In the genomic region with DNA sequence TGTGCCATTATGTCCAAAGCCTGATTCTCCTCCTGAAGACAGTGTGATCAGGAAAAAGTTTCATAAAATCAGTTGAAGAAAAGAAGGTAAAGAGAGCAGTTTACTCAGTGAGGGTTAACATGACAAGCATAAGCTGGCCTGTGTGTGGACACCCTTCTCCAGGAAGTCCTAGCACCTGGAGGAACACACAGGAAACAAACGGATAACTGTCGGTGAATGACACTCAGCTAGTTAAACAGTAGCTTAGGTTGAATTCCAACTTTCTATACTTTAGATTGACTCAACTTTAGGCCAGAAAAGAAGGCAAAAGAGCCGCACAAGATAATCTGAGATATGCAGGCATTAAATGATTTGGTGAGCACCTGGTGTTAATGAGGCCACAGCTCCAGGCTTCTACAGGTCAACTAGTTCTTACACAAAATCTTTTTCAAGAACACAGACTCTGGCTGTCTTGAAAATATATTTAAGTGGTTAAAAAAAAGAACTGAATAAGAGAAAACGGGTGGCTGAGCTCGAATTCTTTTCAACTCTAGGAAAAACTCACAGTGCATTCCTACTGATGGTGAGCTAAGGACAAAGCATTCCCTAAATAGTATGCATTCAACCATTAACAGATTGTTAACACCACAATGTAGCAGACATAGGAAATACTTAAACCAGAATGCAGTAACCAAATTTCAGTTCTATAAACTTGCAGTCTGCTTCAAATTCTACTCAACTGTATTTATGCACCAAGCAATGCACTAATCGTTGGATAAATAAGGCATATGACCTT, we compare ENCODE assay signal across 22 cellular contexts. TPM values are rescaled to one million over a fixed set of nuclear protein-coding genes. Genes with fewer than 3 reads are reported as not detected.
DNase-seq lines count a peak whose midpoint lies in the region; ATAC-seq and TF ChIP-seq lines count a peak whose summit lies in the region.
"Had no signal": no experiment of that assay in that cellular context is flagged by ENCODE, and none has a peak within 500 bp of the region (broad histone marks: within the 10 kb centered on the region; RNA-seq: fewer than 3 reads in every experiment).

No MANE protein-coding gene starts in this region.

- peak overlapping the region; percentile 73 for H2BK120ac ChIP-seq in mesendoderm (ENCODE audit: low read depth, low read length)

- WGBS in hepatocyte (ENCODE audit: low lambda C conversion rate, missing lambda C conversion rate) = 37% methylated on average over 6 of the region's 6 CpGs
- no CpG with 5 or more reads among the region's 6 CpGs for WGBS in mesendoderm (ENCODE audit: extremely low coverage, insufficient coverage, low lambda C conversion rate)

- H3K79me2 ChIP-seq in hepatocyte = no peaks in the 10 kb centered on the region
- H3K79me2 ChIP-seq in mesendoderm (ENCODE audit: control insufficient read depth, insufficient read depth, low read length) = no peaks in the 10 kb centered on the region

- no peaks in the 10 kb centered on the region for H4K20me1 ChIP-seq in hepatocyte (ENCODE audit: insufficient read depth, poor library complexity, severe bottlenecking)
- H4K20me1 ChIP-seq: BLaER1 treated with 17β-estradiol and CSF1 and Interleukin-3, amounts not matched to agents 10 nM and 100 nM had no signal

- no peak overlapping the region for H2BK15ac ChIP-seq in mesendoderm (replicated peaks; ENCODE audit: low read depth)

- peaks cover 30% of the 10 kb centered on the region for H3K9me3 Mint-ChIP-seq in WTC11
- H3K9me3 Mint-ChIP-seq in activated T-helper 1 cell treated with anti-CD3 and anti-CD28 coated beads, Interleukin-12 subunit alpha, Interleukin-12 subunit beta, Interleukin-2, Interleukin-4 antibody, amounts not matched to agents 30 ng/mL and 10 ng/mL and 1 ng/mL, durations not matched to agents 14 hours and 24 hours and 36 hours = no peaks in the 10 kb centered on the region
- H3K9me3 Mint-ChIP-seq: activated naive CD4-positive, alpha-beta T cell treated with anti-CD3 and anti-CD28 coated beads, Interleukin-2, amount 10 ng/mL, durations not matched to agents 7 days and 5 days; naive B cell; stimulated activated naive B cell treated with anti-CD40 and anti-IgM and Interleukin-4, amounts not matched to agents 10 μg/mL and 1 μg/mL and 100 μg/mL, for 72 hours had no signal

- intact Hi-C loops in activated T-helper 1 cell treated with anti-CD3 and anti-CD28 coated beads, Interleukin-12 subunit alpha, Interleukin-12 subunit beta, Interleukin-2, Interleukin-4 antibody, amounts not matched to agents 30 ng/mL and 10 ng/mL and 1 ng/mL, durations not matched to agents 14 hours and 24 hours and 36 hours (cut with micrococcal nuclease) = no loop called here

- H3K4me1 ChIP-seq in hepatocyte (ENCODE audit: insufficient read depth) (peaks cover 23% of the 10 kb centered on the region), mesendoderm (ENCODE audit: control insufficient read depth, low read depth, low read length) (no peaks in the 10 kb centered on the region)
- H3K4me1 ChIP-seq: BLaER1 treated with 17β-estradiol and CSF1 and Interleukin-3, amounts not matched to agents 10 nM and 100 nM had no signal

- H3K9ac ChIP-seq in mesendoderm (ENCODE audit: low read length) = no peak overlapping the region
- H3K9ac ChIP-seq: BLaER1 treated with 17β-estradiol and CSF1 and Interleukin-3, amounts not matched to agents 10 nM and 100 nM had no signal

- POLR2A ChIA-PET in WTC11 (lab: Charles Lee) = no interaction called here

- H4K5ac ChIP-seq in mesendoderm (ENCODE audit: low read length) = no peak overlapping the region

- peak overlapping the region; percentile 99 for H3K27ac Mint-ChIP-seq in WTC11
- H3K27ac Mint-ChIP-seq in activated T-helper 1 cell treated with anti-CD3 and anti-CD28 coated beads, Interleukin-12 subunit alpha, Interleukin-12 subunit beta, Interleukin-2, Interleukin-4 antibody, amounts not matched to agents 30 ng/mL and 10 ng/mL and 1 ng/mL, durations not matched to agents 14 hours and 24 hours and 36 hours = no peak overlapping the region
- H3K27ac Mint-ChIP-seq: activated naive CD4-positive, alpha-beta T cell treated with anti-CD3 and anti-CD28 coated beads, Interleukin-2, amount 10 ng/mL, durations not matched to agents 7 days and 5 days; naive B cell; stimulated activated naive B cell treated with anti-CD40 and anti-IgM and Interleukin-4, amounts not matched to agents 10 μg/mL and 1 μg/mL and 100 μg/mL, for 72 hours had no signal

- no peaks in the 10 kb centered on the region for H3K79me1 ChIP-seq in mesendoderm (ENCODE audit: low read length)

- H3K4me1 Mint-ChIP-seq in WTC11 = peaks cover 41% of the 10 kb centered on the region
- no peaks in the 10 kb centered on the region for H3K4me1 Mint-ChIP-seq in activated T-helper 1 cell treated with anti-CD3 and anti-CD28 coated beads, Interleukin-12 subunit alpha, Interleukin-12 subunit beta, Interleukin-2, Interleukin-4 antibody, amounts not matched to agents 30 ng/mL and 10 ng/mL and 1 ng/mL, durations not matched to agents 14 hours and 24 hours and 36 hours (ENCODE audit: low read depth)
- H3K4me1 Mint-ChIP-seq: activated naive CD4-positive, alpha-beta T cell treated with anti-CD3 and anti-CD28 coated beads, Interleukin-2, amount 10 ng/mL, durations not matched to agents 7 days and 5 days; naive B cell; stimulated activated naive B cell treated with anti-CD40 and anti-IgM and Interleukin-4, amounts not matched to agents 10 μg/mL and 1 μg/mL and 100 μg/mL, for 72 hours had no signal

- H3K4me3 ChIP-seq in hepatocyte = no peak overlapping the region
- H3K4me3 ChIP-seq in mesendoderm (ENCODE audit: low read length) = no peak overlapping the region
- H3K4me3 ChIP-seq: BLaER1 treated with 17β-estradiol and CSF1 and Interleukin-3, amounts not matched to agents 10 nM and 100 nM had no signal

- H3K4me2 ChIP-seq in hepatocyte = peak overlapping the region; percentile 30
- no peak overlapping the region for H3K4me2 ChIP-seq in mesendoderm (ENCODE audit: low read length)
- H3K4me2 ChIP-seq: BLaER1 treated with 17β-estradiol and CSF1 and Interleukin-3, amounts not matched to agents 10 nM and 100 nM had no signal

- TF ChIP-seq CTCF in WTC11 (IDR thresholded peaks at IDR 0.05) (no peak), hepatocyte (IDR thresholded peaks at IDR 0.05; ENCODE audit: poor library complexity) (no peak)

- H2AFZ ChIP-seq in hepatocyte = no peak overlapping the region

- H3K36me3 ChIP-seq in hepatocyte (replicated peaks; ENCODE audit: insufficient read depth, low read depth) = no peaks in the 10 kb centered on the region
- no peaks in the 10 kb centered on the region for H3K36me3 ChIP-seq in mesendoderm (ENCODE audit: control insufficient read depth, insufficient read depth, low read length)
- H3K36me3 ChIP-seq: BLaER1 treated with 17β-estradiol and CSF1 and Interleukin-3, amounts not matched to agents 10 nM and 100 nM had no signal

- peak overlapping the region; percentile 8; the same call in 1 of the 2 replicates for H3K4me3 Mint-ChIP-seq in WTC11
- no peak overlapping the region for H3K4me3 Mint-ChIP-seq in activated T-helper 1 cell treated with anti-CD3 and anti-CD28 coated beads, Interleukin-12 subunit alpha, Interleukin-12 subunit beta, Interleukin-2, Interleukin-4 antibody, amounts not matched to agents 30 ng/mL and 10 ng/mL and 1 ng/mL, durations not matched to agents 14 hours and 24 hours and 36 hours
- H3K4me3 Mint-ChIP-seq: activated naive CD4-positive, alpha-beta T cell treated with anti-CD3 and anti-CD28 coated beads, Interleukin-2, amount 10 ng/mL, durations not matched to agents 7 days and 5 days; brain; naive B cell; stimulated activated naive B cell treated with anti-CD40 and anti-IgM and Interleukin-4, amounts not matched to agents 10 μg/mL and 1 μg/mL and 100 μg/mL, for 72 hours had no signal

- CTCF ChIA-PET in WTC11 (lab: Charles Lee) = interaction anchor here (1.6 kb wide), 1 partner anchor 178 kb away, joined by 5 read pairs; no protein-coding TSS in a partner anchor

- peak overlapping the region; percentile 75 for H3K18ac ChIP-seq in mesendoderm (ENCODE audit: low read length)

- no peaks in the 10 kb centered on the region for H3K9me2 ChIP-seq in hepatocyte (replicated peaks; ENCODE audit: insufficient read depth)

- no peak for DNase-seq in WTC11 (ENCODE audit: low spot score)
- DNase-seq in hepatocyte (ENCODE audit: low spot score) = peak; percentile 54
- peak; percentile 91 for DNase-seq in mesendoderm
- no peak for DNase-seq in activated T-helper 1 cell treated with anti-CD3 and anti-CD28 coated beads, Interleukin-12 subunit alpha, Interleukin-12 subunit beta, Interleukin-2, Interleukin-4 antibody, amounts not matched to agents 30 ng/mL and 10 ng/mL and 1 ng/mL, durations not matched to agents 14 hours and 24 hours and 36 hours (ENCODE audit: low spot score)
- DNase-seq in GF-D8 (lab: John Stamatoyannopoulos, UW) = no peak
- no peak for DNase-seq in substantia nigra (lab: John Stamatoyannopoulos, UW)
- DNase-seq: activated naive CD4-positive, alpha-beta T cell treated with anti-CD3 and anti-CD28 coated beads, Interleukin-2, amount 10 ng/mL, durations not matched to agents 7 days and 5 days; dermis blood vessel endothelial cell; DMS153; GOT3; head of caudate nucleus; Karpas-422; left ventricle myocardium superior; naive B cell; NCI-H1105; NCI-H526 treated with DMSO at 0.1 percent for 48 hours; OCI-M1; stimulated activated naive B cell treated with anti-CD40 and anti-IgM and Interleukin-4, amounts not matched to agents 10 μg/mL and 1 μg/mL and 100 μg/mL, for 72 hours had no signal

- H3K27me3 ChIP-seq in hepatocyte (no peaks in the 10 kb centered on the region), mesendoderm (ENCODE audit: insufficient read depth, low read length, poor library complexity) (no peaks in the 10 kb centered on the region)
- H3K27me3 ChIP-seq: BLaER1 treated with 17β-estradiol and CSF1 and Interleukin-3, amounts not matched to agents 10 nM and 100 nM had no signal

- peaks cover 34% of the 10 kb centered on the region for H3K36me3 Mint-ChIP-seq in WTC11
- H3K36me3 Mint-ChIP-seq in activated T-helper 1 cell treated with anti-CD3 and anti-CD28 coated beads, Interleukin-12 subunit alpha, Interleukin-12 subunit beta, Interleukin-2, Interleukin-4 antibody, amounts not matched to agents 30 ng/mL and 10 ng/mL and 1 ng/mL, durations not matched to agents 14 hours and 24 hours and 36 hours (ENCODE audit: low read depth) = no peaks in the 10 kb centered on the region
- H3K36me3 Mint-ChIP-seq: activated naive CD4-positive, alpha-beta T cell treated with anti-CD3 and anti-CD28 coated beads, Interleukin-2, amount 10 ng/mL, durations not matched to agents 7 days and 5 days; brain; naive B cell; stimulated activated naive B cell treated with anti-CD40 and anti-IgM and Interleukin-4, amounts not matched to agents 10 μg/mL and 1 μg/mL and 100 μg/mL, for 72 hours had no signal

- no peak overlapping the region for H3K23ac ChIP-seq in mesendoderm (ENCODE audit: low read length)

- no peak overlapping the region for H2BK5ac ChIP-seq in mesendoderm (ENCODE audit: low read length)

- no peak overlapping the region for H3K56ac ChIP-seq in mesendoderm (ENCODE audit: low read length)

- ATAC-seq in WTC11 = peak; percentile 95
- no peak for ATAC-seq in HG03457 (IDR thresholded peaks at IDR 0.05; ENCODE audit: unreplicated experiment)
- ATAC-seq: esophagus mucosa; left ventricle myocardium superior; stimulated activated naive B cell treated with anti-CD40 and anti-IgM and Interleukin-4, amounts not matched to agents 10 μg/mL and 1 μg/mL and 100 μg/mL, for 72 hours had no signal

- H3K27ac ChIP-seq in hepatocyte (peak overlapping the region; percentile 66), mesendoderm (ENCODE audit: low read depth, low read length) (peak overlapping the region; percentile 76), substantia nigra (ENCODE audit: low read depth, low read length, poor library complexity, severe bottlenecking) (no peak overlapping the region)
- H3K27ac ChIP-seq: BLaER1 treated with 17β-estradiol and CSF1 and Interleukin-3, amounts not matched to agents 10 nM and 100 nM had no signal

- no peak overlapping the region for H4K8ac ChIP-seq in mesendoderm (ENCODE audit: low read depth, low read length)

- no peaks in the 10 kb centered on the region; the same call in 1 of the 2 replicates for H3K27me3 Mint-ChIP-seq in WTC11 (ENCODE audit: low read depth)
- no peaks in the 10 kb centered on the region for H3K27me3 Mint-ChIP-seq in activated T-helper 1 cell treated with anti-CD3 and anti-CD28 coated beads, Interleukin-12 subunit alpha, Interleukin-12 subunit beta, Interleukin-2, Interleukin-4 antibody, amounts not matched to agents 30 ng/mL and 10 ng/mL and 1 ng/mL, durations not matched to agents 14 hours and 24 hours and 36 hours (ENCODE audit: insufficient read depth)
- H3K27me3 Mint-ChIP-seq: activated naive CD4-positive, alpha-beta T cell treated with anti-CD3 and anti-CD28 coated beads, Interleukin-2, amount 10 ng/mL, durations not matched to agents 7 days and 5 days had no signal

- H3K4ac ChIP-seq in mesendoderm (ENCODE audit: low read depth, low read length) = peak overlapping the region; percentile 70

- no peak overlapping the region for H2AK5ac ChIP-seq in mesendoderm (ENCODE audit: low read length)

- H3K9me3 ChIP-seq in hepatocyte (ENCODE audit: low read depth) = no peaks in the 10 kb centered on the region

RNA-seq across cellular contexts. Expression of gene TSPAN8, which starts 56.9 kb away (rescaled TPM):
- total RNA-seq in WTC11 (2021) = 0.16 to 0.41 TPM (median 0.37 TPM) in 3 replicates
- total RNA-seq in hepatocyte = 639 and 683 TPM in 2 replicates
- polyA plus RNA-seq in hepatocyte = 292 and 312 TPM in 2 replicates
- not detected for polyA plus RNA-seq in mesendoderm (2013, experiment 1 of 2)
- polyA plus RNA-seq in mesendoderm (2013, experiment 2 of 2) = not detected
- not detected in 2 replicates for total RNA-seq in activated T-helper 1 cell treated with anti-CD3 and anti-CD28 coated beads, Interleukin-12 subunit alpha, Interleukin-12 subunit beta, Interleukin-2, Interleukin-4 antibody, amounts not matched to agents 30 ng/mL and 10 ng/mL and 1 ng/mL, durations not matched to agents 14 hours and 24 hours and 36 hours
- total RNA-seq: dermis blood vessel endothelial cell, left ventricle myocardium superior had no signal

Comparison
In these comparisons a context has a peak if more than half of its experiments do, and no peak if none do; other contexts are left out.
1. DNase-seq: peak in hepatocyte (single experiment) and mesendoderm (single experiment); none in WTC11 (single experiment), activated T-helper 1 cell treated with anti-CD3 and anti-CD28 coated beads, Interleukin-12 subunit alpha, Interleukin-12 subunit beta, Interleukin-2, Interleukin-4 antibody, amounts not matched to agents 30 ng/mL and 10 ng/mL and 1 ng/mL, durations not matched to agents 14 hours and 24 hours and 36 hours (single experiment), GF-D8 (single experiment) and substantia nigra (0 of 49).
2. RNA of gene TSPAN8, which starts 56.9 kb away (total RNA-seq): 639 to 683 TPM in hepatocyte; 0.16 to 0.41 TPM in WTC11 and not detected in activated T-helper 1 cell treated with anti-CD3 and anti-CD28 coated beads, Interleukin-12 subunit alpha, Interleukin-12 subunit beta, Interleukin-2, Interleukin-4 antibody, amounts not matched to agents 30 ng/mL and 10 ng/mL and 1 ng/mL, durations not matched to agents 14 hours and 24 hours and 36 hours; every median in the first group is over 100 times any median in the second.